Comparison of ENCODE assay signal across 8 cellular contexts in genomic region chr6:138988469-138988834, GRCh38. TPM values are rescaled to one million over a fixed set of nuclear protein-coding genes. Genes with fewer than 3 reads are reported as not detected.
A peak's percentile ranks its signal among the peaks of the same experiment; 100 is the strongest.
DNase-seq lines count a peak whose midpoint lies in the region; ATAC-seq and TF ChIP-seq lines count a peak whose summit lies in the region.

No MANE protein-coding gene starts in this region.

- no peak for TF ChIP-seq RAD21 in SK-N-SH (IDR thresholded peaks at IDR 0.05; ENCODE audit: low read length)

- peak overlapping the region; percentile 97 for H3K27ac Mint-ChIP-seq in activated T-cell treated with anti-CD3 and anti-CD28 coated beads, Interleukin-2, amount 50 U/mL, for 24 hours

- peak overlapping the region; percentile 73; the same call in 1 of the 2 replicates for H3K4me2 ChIP-seq in SK-N-SH

- H3K9ac ChIP-seq in SK-N-SH, result peak overlapping the region; percentile 90; the same call in 1 of the 2 replicates

- CTCF ChIA-PET in SK-N-SH (lab: Yijun Ruan, JAX), result interaction anchor here (0.6 to 5.3 kb wide), 18 partner anchors 8 to 377 kb away, joined by 3 to 38 read pairs (median 4); no protein-coding TSS in a partner anchor

- H2AFZ ChIP-seq in SK-N-SH (ENCODE audit: low read depth), result peak overlapping the region; percentile 78; the same call in 1 of the 2 replicates

- no peaks in the 10 kb centered on the region for H3K9me2 ChIP-seq in SK-N-SH

- peak overlapping the region; percentile 75 to 80 for H3K4me3 ChIP-seq in SK-N-SH (ENCODE audit: low read depth in 2 of 2, low read length in 1 of 2)
- H3K4me3 ChIP-seq in spleen, result peak overlapping the region; percentile 66 to 88 (median 76)

- no peaks in the 10 kb centered on the region for H3K27me3 Mint-ChIP-seq in activated T-cell treated with anti-CD3 and anti-CD28 coated beads, Interleukin-2, amount 50 U/mL, for 24 hours

- intact Hi-C loops in spleen (cut with DNase I; ENCODE audit: low total_unique reads), result loop anchor here (5.0 kb wide), 1 partner anchor 171 kb away; no protein-coding TSS in a partner anchor

- no peak for TF ChIP-seq POLR2A in spleen (IDR thresholded peaks at IDR 0.05)

- no peaks in the 10 kb centered on the region for H3F3A ChIP-seq in SK-N-SH (replicated peaks; ENCODE audit: insufficient read depth)

- H3K9me3 ChIP-seq in SK-N-SH (no peaks in the 10 kb centered on the region), spleen (peaks cover 0 to 4% (median 0%) of the 10 kb centered on the region in 8 donors)

- POLR2A ChIA-PET in SK-N-SH (lab: Yijun Ruan, JAX), result interaction anchor here (1.1 kb wide), 1 partner anchor 17 kb away, joined by 4 read pairs; no protein-coding TSS in a partner anchor

- no peaks in the 10 kb centered on the region for H3K27me3 ChIP-seq in SK-N-SH (ENCODE audit: insufficient read depth)
- no peaks in the 10 kb centered on the region for H3K27me3 ChIP-seq in foreskin keratinocyte
- H3K27me3 ChIP-seq in spleen (replicated peaks in 1 of 7), result no peaks in the 10 kb centered on the region

- H3K27ac ChIP-seq in SK-N-SH (ENCODE audit: low read depth in 2 of 2, low read length in 1 of 2) (peak overlapping the region in 1 of 2 experiments; percentile 69; a peak in 3 of 4 replicates), foreskin keratinocyte (peak overlapping the region; percentile 98), spleen (peak overlapping the region; percentile 86 to 96 (median 92))

- H3K4me1 Mint-ChIP-seq in activated T-cell treated with anti-CD3 and anti-CD28 coated beads, Interleukin-2, amount 50 U/mL, for 24 hours (ENCODE audit: low read depth), result peaks cover 11% of the 10 kb centered on the region

- H4K20me1 ChIP-seq in SK-N-SH (ENCODE audit: insufficient read depth), result peaks cover 25% of the 10 kb centered on the region

- no peak for DNase-seq in activated T-cell treated with anti-CD3 and anti-CD28 coated beads, Interleukin-2, amount 50 U/mL, for 24 hours
- DNase-seq in activated T-cell treated with anti-CD3 and anti-CD28 coated beads, Interleukin-2, amount 50 U/mL, for 1 hour, result no peak
- DNase-seq in SK-N-SH, result no peak
- no peak for DNase-seq in foreskin keratinocyte
- DNase-seq in spleen, result no peak
- DNase-seq in GF-D8 (lab: John Stamatoyannopoulos, UW), result no peak
- no peak for DNase-seq in kidney tubule cell (ENCODE audit: low spot score)

- no peaks in the 10 kb centered on the region for H3K9me3 Mint-ChIP-seq in activated T-cell treated with anti-CD3 and anti-CD28 coated beads, Interleukin-2, amount 50 U/mL, for 24 hours

- TF ChIP-seq EP300 in SK-N-SH (IDR thresholded peaks at IDR 0.05; ENCODE audit: borderline replicate concordance in 1 of 2, low read depth in 1 of 2, low read length in 1 of 2), result no peak

- ATAC-seq in HG03025 (IDR thresholded peaks at IDR 0.05; ENCODE audit: low FRiP score, unreplicated experiment) (peak; percentile 11), foreskin keratinocyte (peak; percentile 4)

- H3K4me1 ChIP-seq in SK-N-SH (ENCODE audit: control insufficient read depth in 1 of 2, insufficient read depth in 2 of 2, low read depth in 1 of 2, low read length in 1 of 2) (peaks cover 0 to 6% of the 10 kb centered on the region in 2 experiments; a peak in 2 of 4 replicates), foreskin keratinocyte (peaks cover 22% of the 10 kb centered on the region), spleen (peaks cover 18 to 52% (median 45%) of the 10 kb centered on the region in 6 donors)

- H3K4me3 Mint-ChIP-seq in activated T-cell treated with anti-CD3 and anti-CD28 coated beads, Interleukin-2, amount 50 U/mL, for 24 hours, result no peak overlapping the region

- peaks cover 8% of the 10 kb centered on the region for H3K36me3 Mint-ChIP-seq in activated T-cell treated with anti-CD3 and anti-CD28 coated beads, Interleukin-2, amount 50 U/mL, for 24 hours (ENCODE audit: low read depth)

- 12% methylated on average over 11 of the region's 11 CpGs for WGBS in SK-N-SH (ENCODE audit: low lambda C conversion rate)
- WGBS in spleen, 5 donors, result 7 to 9% (median 8%) methylated on average over 11 of the region's 11 CpGs

- TF ChIP-seq CTCF in SK-N-SH (IDR thresholded peaks at IDR 0.05) (no peak), foreskin keratinocyte (conservative IDR thresholded peaks at IDR 0.05) (no peak), spleen (IDR thresholded peaks at IDR 0.05 in 8 of 11, conservative IDR thresholded peaks at IDR 0.05 in 3 of 11) (peak in 5 of 11 experiments; percentile 8 to 59 (median 47))

- H3K36me3 ChIP-seq in SK-N-SH (replicated peaks in 1 of 2; ENCODE audit: control insufficient read depth in 1 of 2, insufficient read depth in 2 of 2, low read length in 1 of 2) (no peaks in the 10 kb centered on the region), spleen (no peaks in the 10 kb centered on the region)

- H3K79me2 ChIP-seq in SK-N-SH (ENCODE audit: insufficient read depth), result peaks cover 41% of the 10 kb centered on the region

TF ChIP-seq in SK-N-SH, 30 proteins besides CTCF, POLR2A, EP300 and RAD21:
- TF ChIP-seq NRF1 (IDR thresholded peaks at IDR 0.05; ENCODE audit: low read depth, low read length) (no peak), GATA2 (CRISPR knock-in tag; IDR thresholded peaks at IDR 0.05) (peak; percentile 35; the same call in 1 of the 2 replicates)

RNA-seq across cellular contexts. Expression of gene REPS1, which starts 0.4 kb away (rescaled TPM):
- polyA plus RNA-seq in SK-N-SH (2012; rRNA removed), result 26.2 and 30.4 TPM in 2 replicates
- 25.6 and 26.3 TPM in 2 replicates for polyA plus RNA-seq in SK-N-SH (2012; cell fraction: cytosol; rRNA removed)
- polyA plus RNA-seq in SK-N-SH (2012; cell fraction: nucleus; rRNA removed), result 30.1 and 47.1 TPM in 2 replicates
- total RNA-seq in foreskin keratinocyte, result 60.1 and 60.4 TPM in 2 replicates
- 40.3 and 42.6 TPM in 2 replicates for polyA plus RNA-seq in foreskin keratinocyte
- 10 to 100 TPM; 41.2 to 75.7 (median 61.6) TPM for total RNA-seq in spleen
- polyA plus RNA-seq in spleen, result 10 to 100 TPM; 17.2 to 31.5 (median 26.5) TPM

RNA-seq across cellular contexts. Expression of gene ABRACL, which starts 40.1 kb away (rescaled TPM):
- polyA plus RNA-seq in SK-N-SH (2012; rRNA removed) (21.9 and 22.9 TPM in 2 replicates), foreskin keratinocyte (123 and 124 TPM in 2 replicates), spleen (100 to 1,000 TPM in 2 of 3 donors, 10 to 100 TPM in 1; 76.4 to 183 (median 148) TPM)
- 29.8 and 45.0 TPM in 2 replicates for polyA plus RNA-seq in SK-N-SH (2012; cell fraction: cytosol; rRNA removed)
- 5.2 and 7.5 TPM in 2 replicates for polyA plus RNA-seq in SK-N-SH (2012; cell fraction: nucleus; rRNA removed)
- total RNA-seq in foreskin keratinocyte (97.8 and 98.8 TPM in 2 replicates), spleen (10 to 100 TPM; 56.5 to 89.4 (median 69.3) TPM)
